Comparison of ENCODE assay signal across 20 cellular contexts in genomic region chr2:10910625-10911024, GRCh38. TPM values are rescaled to one million over a fixed set of nuclear protein-coding genes. Genes with fewer than 3 reads are reported as not detected.
"Had no signal": no experiment of that assay in that cellular context is flagged by ENCODE, and none has a peak within 500 bp of the region (broad histone marks: within the 10 kb centered on the region; RNA-seq: fewer than 3 reads in every experiment).

No MANE protein-coding gene starts in this region.

- H3K36me3 Mint-ChIP-seq: activated naive CD4-positive, alpha-beta T cell treated with anti-CD3 and anti-CD28 coated beads, Interleukin-2, amount 10 ng/mL, durations not matched to agents 7 days and 5 days had no signal

- H3K36me3 ChIP-seq: adrenal gland, colonic mucosa, esophagus squamous epithelium, pancreas, thyroid gland, uterus had no signal

- ATAC-seq: activated CD4-positive, CD25-positive, alpha-beta regulatory T cell treated with anti-CD3 and anti-CD28 coated beads, Interleukin-2, amount 50 U/mL, for 24 hours; stimulated activated naive B cell treated with anti-CD40 and anti-IgM and Interleukin-4, amounts not matched to agents 10 μg/mL and 1 μg/mL and 100 μg/mL, for 72 hours had no signal

- H3K9me3 Mint-ChIP-seq: activated naive CD4-positive, alpha-beta T cell treated with anti-CD3 and anti-CD28 coated beads, Interleukin-2, amount 10 ng/mL, durations not matched to agents 7 days and 5 days; stimulated activated naive B cell treated with anti-CD40 and anti-IgM and Interleukin-4, amounts not matched to agents 10 μg/mL and 1 μg/mL and 100 μg/mL, for 72 hours had no signal

- H3K27me3 ChIP-seq: thyroid gland had no signal

- H3K27ac ChIP-seq: adrenal gland, colonic mucosa, esophagus squamous epithelium, pancreas, thyroid gland, uterus had no signal

- H3K4me3 Mint-ChIP-seq: activated naive CD4-positive, alpha-beta T cell treated with anti-CD3 and anti-CD28 coated beads, Interleukin-2, amount 10 ng/mL, durations not matched to agents 7 days and 5 days had no signal

- H3K9me3 ChIP-seq: adrenal gland, colonic mucosa, esophagus squamous epithelium, pancreas, thyroid gland, uterus had no signal

- DNase-seq: activated CD4-positive, alpha-beta T cell treated with anti-CD3 and anti-CD28 coated beads, Interleukin-2, amount 50 U/mL, for 1 hour; activated naive CD4-positive, alpha-beta T cell treated with anti-CD3 and anti-CD28 coated beads, Interleukin-2, amount 10 ng/mL, durations not matched to agents 7 days and 5 days; activated T-cell treated with anti-CD3 and anti-CD28 coated beads for 4 hours; adrenal gland; central memory CD4-positive, alpha-beta T cell; colonic mucosa; esophagus squamous epithelium; hypothalamus; kidney; mesenchymal stem cell; pancreas; stimulated activated CD4-positive, alpha-beta T cell treated with anti-CD3 and anti-CD28 coated beads, Interleukin-2, amount 100 ng/mL, for 48 hours; stimulated activated naive B cell treated with anti-CD40 and anti-IgM and Interleukin-4, amounts not matched to agents 10 μg/mL and 1 μg/mL and 100 μg/mL, for 72 hours; SW 1271; thyroid gland; uterus had no signal

- H3K4me3 ChIP-seq: adrenal gland, colonic mucosa, esophagus squamous epithelium, thyroid gland, uterus had no signal

- H3K27ac Mint-ChIP-seq: activated naive CD4-positive, alpha-beta T cell treated with anti-CD3 and anti-CD28 coated beads, Interleukin-2, amount 10 ng/mL, durations not matched to agents 7 days and 5 days; stimulated activated naive B cell treated with anti-CD40 and anti-IgM and Interleukin-4, amounts not matched to agents 10 μg/mL and 1 μg/mL and 100 μg/mL, for 72 hours had no signal

- FAIRE-seq: kidney, pancreas had no signal

- H3K4me1 Mint-ChIP-seq: activated naive CD4-positive, alpha-beta T cell treated with anti-CD3 and anti-CD28 coated beads, Interleukin-2, amount 10 ng/mL, durations not matched to agents 7 days and 5 days had no signal

- H3K4me1 ChIP-seq: colonic mucosa, pancreas, uterus had no signal

RNA-seq across cellular contexts. Expression of gene KCNF1, which starts 1.1 kb away (rescaled TPM):
- total RNA-seq: activated CD8-positive, alpha-beta memory T cell treated with anti-CD3 and anti-CD28 coated beads for 36 hours; fibroblast of villous mesenchyme; thyroid gland had no signal
- polyA plus RNA-seq: liver had no signal
